1 cellular context compared by ENCODE assay signal in the genomic region with DNA sequence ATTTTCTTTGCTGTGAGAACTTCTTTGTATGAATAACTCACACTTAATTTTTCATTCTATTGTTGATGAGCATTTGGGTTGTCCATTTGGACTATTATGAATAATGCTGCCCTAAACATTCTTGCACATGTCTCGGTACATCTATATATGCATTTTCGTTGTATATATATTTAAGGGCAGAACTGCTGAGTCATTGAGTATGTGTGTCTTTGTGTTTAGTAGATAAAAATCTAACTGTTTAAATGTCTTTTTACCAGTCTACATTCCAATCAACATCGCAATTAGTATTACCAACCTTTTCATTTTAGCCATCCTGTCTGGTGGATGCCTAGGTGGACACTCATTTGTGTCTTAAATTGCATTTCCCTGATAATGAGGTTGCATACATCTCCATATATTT.
TF ChIP-seq lines count a peak whose summit lies in the region.

No MANE protein-coding gene starts in this region.

TF ChIP-seq in K562, 482 proteins besides CTCF, POLR2A, EP300 and RAD21 (continued from another document):
- TF ChIP-seq, protein P1, sequence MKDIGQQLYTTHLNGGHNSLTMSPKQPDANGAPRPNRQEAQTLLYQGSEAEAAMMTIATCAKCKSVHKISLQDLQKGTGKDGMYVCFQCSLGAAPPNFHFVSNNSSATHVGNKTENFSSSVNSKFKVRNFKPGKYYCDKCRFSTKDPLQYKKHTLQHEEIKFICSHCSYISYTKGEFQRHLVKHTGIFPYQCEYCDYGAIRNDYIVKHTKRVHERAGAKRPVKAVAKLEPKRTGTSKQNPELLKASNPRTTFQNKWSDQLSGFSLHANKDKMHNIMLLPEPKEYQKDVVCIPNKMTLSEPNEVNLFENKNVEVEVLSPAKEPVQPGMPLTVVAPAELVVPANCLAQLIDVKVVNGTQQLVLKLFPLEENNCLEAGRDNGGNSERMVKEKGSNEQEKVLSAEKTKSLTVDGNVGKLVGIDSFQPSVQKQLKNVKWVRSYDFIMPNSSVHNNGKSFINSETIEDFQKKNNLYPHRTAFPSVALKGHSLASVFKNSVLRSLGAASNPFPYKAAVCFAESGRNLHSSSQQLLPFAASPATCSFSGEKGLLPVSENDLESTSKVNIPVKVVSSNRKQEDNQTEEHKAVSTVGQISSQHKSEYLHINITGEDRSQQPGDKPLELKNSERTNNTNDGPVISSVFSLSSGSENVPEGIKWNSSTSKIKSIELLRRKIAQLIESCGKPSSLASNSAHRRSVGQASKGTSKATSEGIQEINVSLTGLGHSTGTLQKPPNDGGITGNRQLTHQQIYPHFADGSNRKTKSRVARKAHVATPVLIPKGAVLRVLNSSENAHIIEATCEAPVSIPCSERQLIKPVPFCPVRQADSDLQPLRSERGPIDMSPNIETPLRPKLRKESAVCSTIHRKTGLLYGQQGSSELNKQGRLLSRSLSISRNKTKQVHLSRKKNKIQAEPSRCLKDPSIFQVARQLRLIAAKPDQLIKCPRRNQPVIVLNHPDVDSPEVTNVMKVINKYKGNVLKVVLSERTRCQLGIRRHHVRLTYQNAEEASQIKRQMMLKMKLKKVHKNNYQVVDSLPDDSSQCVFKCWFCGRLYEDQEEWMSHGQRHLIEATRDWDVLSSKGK (CRISPR knock-in tag; IDR thresholded peaks at IDR 0.05) = no peak
- TF ChIP-seq TCFL5 (CRISPR knock-in tag; conservative IDR thresholded peaks at IDR 0.05) (no peak), MAFF (IDR thresholded peaks at IDR 0.05; ENCODE audit: low read length) (peak; percentile 66; the same call in 1 of the 2 replicates), KLF1 (tag; IDR thresholded peaks at IDR 0.05) (no peak), JUNB (CRISPR knock-in tag; conservative IDR thresholded peaks at IDR 0.05) (no peak), ZFP36 (IDR thresholded peaks at IDR 0.05; ENCODE audit: low read depth, low read length, partially characterized antibody) (no peak)
- TF ChIP-seq, protein P2, sequence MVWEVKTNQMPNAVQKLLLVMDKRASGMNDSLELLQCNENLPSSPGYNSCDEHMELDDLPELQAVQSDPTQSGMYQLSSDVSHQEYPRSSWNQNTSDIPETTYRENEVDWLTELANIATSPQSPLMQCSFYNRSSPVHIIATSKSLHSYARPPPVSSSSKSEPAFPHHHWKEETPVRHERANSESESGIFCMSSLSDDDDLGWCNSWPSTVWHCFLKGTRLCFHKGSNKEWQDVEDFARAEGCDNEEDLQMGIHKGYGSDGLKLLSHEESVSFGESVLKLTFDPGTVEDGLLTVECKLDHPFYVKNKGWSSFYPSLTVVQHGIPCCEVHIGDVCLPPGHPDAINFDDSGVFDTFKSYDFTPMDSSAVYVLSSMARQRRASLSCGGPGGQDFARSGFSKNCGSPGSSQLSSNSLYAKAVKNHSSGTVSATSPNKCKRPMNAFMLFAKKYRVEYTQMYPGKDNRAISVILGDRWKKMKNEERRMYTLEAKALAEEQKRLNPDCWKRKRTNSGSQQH (CRISPR knock-in tag; IDR thresholded peaks at IDR 0.05) = no peak
- TF ChIP-seq, protein P3, sequence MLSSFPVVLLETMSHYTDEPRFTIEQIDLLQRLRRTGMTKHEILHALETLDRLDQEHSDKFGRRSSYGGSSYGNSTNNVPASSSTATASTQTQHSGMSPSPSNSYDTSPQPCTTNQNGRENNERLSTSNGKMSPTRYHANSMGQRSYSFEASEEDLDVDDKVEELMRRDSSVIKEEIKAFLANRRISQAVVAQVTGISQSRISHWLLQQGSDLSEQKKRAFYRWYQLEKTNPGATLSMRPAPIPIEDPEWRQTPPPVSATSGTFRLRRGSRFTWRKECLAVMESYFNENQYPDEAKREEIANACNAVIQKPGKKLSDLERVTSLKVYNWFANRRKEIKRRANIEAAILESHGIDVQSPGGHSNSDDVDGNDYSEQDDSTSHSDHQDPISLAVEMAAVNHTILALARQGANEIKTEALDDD (IDR thresholded peaks at IDR 0.05) = no peak
- TF ChIP-seq, protein P4, sequence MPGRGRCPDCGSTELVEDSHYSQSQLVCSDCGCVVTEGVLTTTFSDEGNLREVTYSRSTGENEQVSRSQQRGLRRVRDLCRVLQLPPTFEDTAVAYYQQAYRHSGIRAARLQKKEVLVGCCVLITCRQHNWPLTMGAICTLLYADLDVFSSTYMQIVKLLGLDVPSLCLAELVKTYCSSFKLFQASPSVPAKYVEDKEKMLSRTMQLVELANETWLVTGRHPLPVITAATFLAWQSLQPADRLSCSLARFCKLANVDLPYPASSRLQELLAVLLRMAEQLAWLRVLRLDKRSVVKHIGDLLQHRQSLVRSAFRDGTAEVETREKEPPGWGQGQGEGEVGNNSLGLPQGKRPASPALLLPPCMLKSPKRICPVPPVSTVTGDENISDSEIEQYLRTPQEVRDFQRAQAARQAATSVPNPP (IDR thresholded peaks at IDR 0.05; ENCODE audit: borderline replicate concordance, insufficient read depth, insufficient read length) = no peak
